In genomic region chr19:44848036-44848804, GRCh38 we compare ENCODE assay signal across 9 cellular contexts. TPM values are rescaled to one million over a fixed set of nuclear protein-coding genes. Genes with fewer than 3 reads are reported as not detected.
DNase-seq lines count a peak whose midpoint lies in the region; ATAC-seq and TF ChIP-seq lines count a peak whose summit lies in the region.
"Had no signal": no experiment of that assay in that cellular context is flagged by ENCODE, and none has a peak within 500 bp of the region (broad histone marks: within the 10 kb centered on the region; RNA-seq: fewer than 3 reads in every experiment).

No MANE protein-coding gene starts in this region.

- peaks cover 4% of the 10 kb centered on the region; the same call in 1 of the 2 replicates for H3K36me3 ChIP-seq in Caco-2 (ENCODE audit: control insufficient read depth, insufficient read depth, low read length)
- H3K36me3 ChIP-seq in PC-9 (ENCODE audit: low read depth) = no peaks in the 10 kb centered on the region
- peaks cover 0 to 8% (median 0%) of the 10 kb centered on the region in 3 donors for H3K36me3 ChIP-seq in esophagus squamous epithelium
- H3K36me3 ChIP-seq in neutrophil = no peaks in the 10 kb centered on the region
- no peaks in the 10 kb centered on the region for H3K36me3 ChIP-seq in Karpas-422 (ENCODE audit: insufficient read depth, low read length)

- intact Hi-C loops in Caco-2 (cut with micrococcal nuclease; ENCODE audit: unreplicated experiment) = loop anchor here (5.0 to 10.0 kb wide), 2 partner anchors 104 to 153 kb away; partner anchors contain the start of gene CEACAM16
- intact Hi-C loops in PC-9 (cut with micrococcal nuclease; ENCODE audit: unreplicated experiment) = loop anchor here (5.0 kb wide), 1 partner anchor 261 kb away; no protein-coding TSS in a partner anchor
- intact Hi-C loops in esophagus squamous epithelium (cut with DNase I) = loop anchor here (10.0 kb wide), 1 partner anchor 123 kb away; no protein-coding TSS in a partner anchor

- ATAC-seq in HG03442 (IDR thresholded peaks at IDR 0.05; ENCODE audit: unreplicated experiment) = no peak

- peaks cover 43% of the 10 kb centered on the region for H4K20me1 ChIP-seq in PC-9 (ENCODE audit: insufficient read depth)
- H4K20me1 ChIP-seq in Karpas-422 (ENCODE audit: insufficient read depth, low read depth, low read length) = no peaks in the 10 kb centered on the region

- peaks cover 40% of the 10 kb centered on the region for H3K4me1 Mint-ChIP-seq in Caco-2 (ENCODE audit: low read depth, unreplicated experiment)

- peak overlapping the region; percentile 76 for H3K4me3 Mint-ChIP-seq in Caco-2 (ENCODE audit: unreplicated experiment)

- H3K9me3 Mint-ChIP-seq in Caco-2 (ENCODE audit: unreplicated experiment) = no peaks in the 10 kb centered on the region

- no peaks in the 10 kb centered on the region for H3K9me2 ChIP-seq in PC-9 (ENCODE audit: insufficient read depth)
- no peaks in the 10 kb centered on the region for H3K9me2 ChIP-seq in Karpas-422 (replicated peaks; ENCODE audit: insufficient read depth, low read length)

- BruUV-seq in Caco-2 (replicated peaks; lab: Mats Ljungman, UMichigan) (no TSS peak), PC-9 (replicated peaks; lab: Mats Ljungman, UMichigan) (no TSS peak)

- H3K4me3 ChIP-seq in Caco-2 (ENCODE audit: low read depth, low read length) = peak overlapping the region; percentile 72
- peak overlapping the region; percentile 72 for H3K4me3 ChIP-seq in PC-9
- peak overlapping the region; percentile 72 to 100 (median 76) for H3K4me3 ChIP-seq in esophagus squamous epithelium
- H3K4me3 ChIP-seq in neutrophil (ENCODE audit: low read depth in 1 of 2, low read length in 1 of 2) = peak overlapping the region; percentile 68 to 88
- no peak overlapping the region for H3K4me3 ChIP-seq in Karpas-422 (ENCODE audit: low read length)

- POLR2A ChIA-PET in Caco-2 (lab: Charles Lee) (interaction anchor here (0.7 to 2.0 kb wide), 3 partner anchors 36 to 829 kb away, joined by 6 to 7 read pairs (median 7); partner anchors contain the start of gene TOMM40), PC-9 (lab: Charles Lee; ENCODE audit: unreplicated experiment) (interaction anchor here (0.6 to 0.7 kb wide), 2 partner anchors 61 to 630 kb away, joined by 3 to 4 read pairs; no protein-coding TSS in a partner anchor)

- H2AFZ ChIP-seq in PC-9 (no peak overlapping the region), Karpas-422 (ENCODE audit: low read length) (no peak overlapping the region)

- DNase-seq in Caco-2 (no peak), PC-9 (no peak), esophagus squamous epithelium (lab: John Stamatoyannopoulos, UW) (no peak), Karpas-422 (no peak), cerebellar nuclear complex (lab: John Stamatoyannopoulos, UW) (no peak)
- no peak for DNase-seq in activated effector memory CD4-positive, alpha-beta T cell treated with Interleukin-2 at 50 U/mL for 16 hours

- H3K4me2 ChIP-seq in PC-9 (peak overlapping the region; percentile 91), Karpas-422 (ENCODE audit: low read depth, low read length, poor library complexity, severe bottlenecking) (no peak overlapping the region)

- H3K27me3 Mint-ChIP-seq in Caco-2 (ENCODE audit: insufficient read depth, unreplicated experiment) = no peaks in the 10 kb centered on the region

- peaks cover 29% of the 10 kb centered on the region for H3F3A ChIP-seq in PC-9 (ENCODE audit: insufficient read depth, low read depth)

- 34 to 39% methylated on average over 13 to 19 of the region's 19 CpGs for WGBS in esophagus squamous epithelium, 2 donors

- peak overlapping the region; percentile 77 for H3K27ac ChIP-seq in PC-9
- H3K27ac ChIP-seq in esophagus squamous epithelium = peak overlapping the region; percentile 95 to 99 (median 96)
- H3K27ac ChIP-seq in neutrophil = peak overlapping the region; percentile 87
- no peak overlapping the region for H3K27ac ChIP-seq in Karpas-422 (ENCODE audit: low read length)
- H3K27ac ChIP-seq: HL-60 had no signal

- peak overlapping the region; percentile 98 for H3K27ac Mint-ChIP-seq in Caco-2 (ENCODE audit: unreplicated experiment)

- CTCF ChIA-PET in Caco-2 (lab: Charles Lee) = interaction anchor here (0.7 kb wide), 1 partner anchor 36 kb away, joined by 3 read pairs; no protein-coding TSS in a partner anchor
- CTCF ChIA-PET in PC-9 (lab: Charles Lee) = interaction anchor here (0.6 to 1.0 kb wide), 2 partner anchors 31 to 122 kb away, joined by 3 to 5 read pairs; no protein-coding TSS in a partner anchor

- TF ChIP-seq CTCF in Caco-2 (IDR thresholded peaks at IDR 0.05; ENCODE audit: insufficient read depth in 1 of 2, low read depth in 1 of 2, low read length in 1 of 2, severe bottlenecking in 1 of 2, unreplicated experiment in 1 of 2) = no peak
- TF ChIP-seq CTCF in PC-9 (conservative IDR thresholded peaks at IDR 0.05) = no peak
- no peak for TF ChIP-seq CTCF in esophagus squamous epithelium (IDR thresholded peaks at IDR 0.05)
- TF ChIP-seq CTCF in neutrophil (IDR thresholded peaks at IDR 0.05) = no peak

- H3K36me3 Mint-ChIP-seq in Caco-2 (ENCODE audit: insufficient read depth, unreplicated experiment) = peaks cover 64% of the 10 kb centered on the region

- H3K9ac ChIP-seq in Karpas-422 (ENCODE audit: low read length) = no peak overlapping the region

- H3K4me1 ChIP-seq in Caco-2 = peaks cover 35% of the 10 kb centered on the region
- peaks cover 17% of the 10 kb centered on the region for H3K4me1 ChIP-seq in PC-9 (replicated peaks; ENCODE audit: insufficient read depth)
- peaks cover 21 to 71% (median 27%) of the 10 kb centered on the region in 3 donors for H3K4me1 ChIP-seq in esophagus squamous epithelium
- peaks cover 36 to 56% of the 10 kb centered on the region in 2 experiments for H3K4me1 ChIP-seq in neutrophil (ENCODE audit: control insufficient read depth in 1 of 2, insufficient read depth in 1 of 2, low read depth in 1 of 2, low read length in 1 of 2)
- H3K4me1 ChIP-seq in Karpas-422 (ENCODE audit: low read length) = peaks cover 10% of the 10 kb centered on the region

- H3K79me2 ChIP-seq in PC-9 (ENCODE audit: low read depth) = peaks cover 66% of the 10 kb centered on the region
- no peaks in the 10 kb centered on the region for H3K79me2 ChIP-seq in Karpas-422 (ENCODE audit: low read length)

- no peaks in the 10 kb centered on the region for H3K9me3 ChIP-seq in Caco-2
- no peaks in the 10 kb centered on the region for H3K9me3 ChIP-seq in PC-9 (ENCODE audit: insufficient read depth, low read depth)
- H3K9me3 ChIP-seq in esophagus squamous epithelium = no peaks in the 10 kb centered on the region
- H3K9me3 ChIP-seq in neutrophil = no peaks in the 10 kb centered on the region
- H3K9me3 ChIP-seq in Karpas-422 (ENCODE audit: low read length) = no peaks in the 10 kb centered on the region

- no peaks in the 10 kb centered on the region for H3K27me3 ChIP-seq in Caco-2 (replicated peaks; ENCODE audit: control insufficient read depth, insufficient read depth, low read length)
- no peaks in the 10 kb centered on the region for H3K27me3 ChIP-seq in PC-9 (ENCODE audit: insufficient read depth, low read depth)
- peaks cover 0 to 3% (median 0%) of the 10 kb centered on the region in 4 donors for H3K27me3 ChIP-seq in esophagus squamous epithelium
- peaks cover 29% of the 10 kb centered on the region for H3K27me3 ChIP-seq in neutrophil
- no peaks in the 10 kb centered on the region for H3K27me3 ChIP-seq in Karpas-422 (ENCODE audit: low read length)

- no peak for TF ChIP-seq POLR2A in esophagus squamous epithelium (IDR thresholded peaks at IDR 0.05)

RNA-seq across cellular contexts. Expression of gene NECTIN2, which starts 2.1 kb away (rescaled TPM):
- total RNA-seq in Caco-2 (2022) (257 and 258 TPM in 2 replicates), PC-9 (2021) (115 and 136 TPM in 2 replicates), esophagus squamous epithelium (100 to 1,000 TPM in 1 of 4 donors, 10 to 100 TPM in 3; 42.9 to 103 (median 60.9) TPM)
- 2.0 TPM in 1 of 2 replicates, not detected in the other for total RNA-seq in Karpas-422 (2014; rRNA removed; shearing (Covaris generic); ENCODE audit: low replicate concordance)

RNA-seq across cellular contexts. Expression of gene BCAM, which starts 39.3 kb away (rescaled TPM):
- total RNA-seq in Caco-2 (2022) = 230 and 244 TPM in 2 replicates
- 146 and 199 TPM in 2 replicates for total RNA-seq in PC-9 (2021)
- total RNA-seq in esophagus squamous epithelium = 10 to 100 TPM in 3 of 4 donors, 1 to 10 TPM in 1; 7.2 to 24.8 (median 17.6) TPM
- not detected in 2 replicates for total RNA-seq in Karpas-422 (2014; rRNA removed; shearing (Covaris generic); ENCODE audit: low replicate concordance)

RNA-seq across cellular contexts. Expression of gene TOMM40, which starts 42.8 kb away (rescaled TPM):
- total RNA-seq in Caco-2 (2022) = 205 and 227 TPM in 2 replicates
- 83.6 and 86.0 TPM in 2 replicates for total RNA-seq in PC-9 (2021)
- 100 to 1,000 TPM in 1 of 4 donors, 10 to 100 TPM in 3; 64.7 to 142 (median 79.0) TPM for total RNA-seq in esophagus squamous epithelium
- 25.6 and 64.7 TPM in 2 replicates for total RNA-seq in Karpas-422 (2014; rRNA removed; shearing (Covaris generic); ENCODE audit: low replicate concordance)

RNA-seq across cellular contexts. Expression of gene APOE, which starts 57.4 kb away (rescaled TPM):
- 1,346 and 1,404 TPM in 2 replicates for total RNA-seq in Caco-2 (2022)
- 11.5 and 16.5 TPM in 2 replicates for total RNA-seq in PC-9 (2021)
- total RNA-seq in esophagus squamous epithelium = 100 to 1,000 TPM in 1 of 4 donors, 10 to 100 TPM in 1, 1 to 10 TPM in 2; 5.7 to 141 (median 20.7) TPM
- total RNA-seq in Karpas-422 (2014; rRNA removed; shearing (Covaris generic); ENCODE audit: low replicate concordance) = 1.3 and 1.9 TPM in 2 replicates

Comparison
In these comparisons a context has a peak if more than half of its experiments do, and no peak if none do; other contexts are left out.
1. RNA of gene NECTIN2, which starts 2.1 kb away (total RNA-seq): 257 to 258 TPM in Caco-2, 115 to 136 TPM in PC-9 and 42.9 to 103 TPM in esophagus squamous epithelium; 2.0 TPM in Karpas-422; every median in the first group is over 10 times any median in the second.